ENCODE assay signal across 13 cellular contexts in genomic region chr16:84403435-84403834, GRCh38. TPM values are rescaled to one million over a fixed set of nuclear protein-coding genes. Genes with fewer than 3 reads are reported as not detected.
"Had no signal": no experiment of that assay in that cellular context is flagged by ENCODE, and none has a peak within 500 bp of the region (broad histone marks: within the 10 kb centered on the region; RNA-seq: fewer than 3 reads in every experiment).

No MANE protein-coding gene starts in this region.

RNA-seq across cellular contexts. Expression of gene ATP2C2, which starts 35.1 kb away (rescaled TPM):
- total RNA-seq: activated B cell treated with CpG ODN at 0.5 μM for 24 hours; activated CD4-positive, alpha-beta memory T cell treated with anti-CD3 and anti-CD28 coated beads for 36 hours; activated CD4-positive, alpha-beta T cell treated with anti-CD3 and anti-CD28 coated beads, Interleukin-2, amount 10 ng/mL, durations not matched to agents 24 days and 14 days; activated CD8-positive, alpha-beta memory T cell treated with anti-CD3 and anti-CD28 coated beads for 36 hours; activated CD8-positive, alpha-beta T cell treated with anti-CD3 and anti-CD28 coated beads for 36 hours; activated naive CD4-positive, alpha-beta T cell treated with anti-CD3 and anti-CD28 coated beads for 36 hours; activated naive CD4-positive, alpha-beta T cell treated with anti-CD3 and anti-CD28 coated beads, Interleukin-2, amount 50 U/mL, for 72 hours; activated naive CD8-positive, alpha-beta T cell treated with anti-CD3 and anti-CD28 coated beads for 36 hours; activated T-cell treated with anti-CD3 and anti-CD28 coated beads, Interleukin-2, amount 50 U/mL, for 4 hours; activated T-helper 1 cell treated with anti-CD3 and anti-CD28 coated beads, Interleukin-12 subunit alpha, Interleukin-12 subunit beta, Interleukin-2, Interleukin-4 antibody, amounts not matched to agents 30 ng/mL and 10 ng/mL and 1 ng/mL, durations not matched to agents 14 hours and 24 hours and 36 hours; activated T-helper 17 cell treated with anti-CD3 and anti-CD28 coated beads, Interleukin-2, amount 50 U/mL, for 72 hours; cardiac muscle cell; chondrocyte had no signal
